In the genomic region with DNA sequence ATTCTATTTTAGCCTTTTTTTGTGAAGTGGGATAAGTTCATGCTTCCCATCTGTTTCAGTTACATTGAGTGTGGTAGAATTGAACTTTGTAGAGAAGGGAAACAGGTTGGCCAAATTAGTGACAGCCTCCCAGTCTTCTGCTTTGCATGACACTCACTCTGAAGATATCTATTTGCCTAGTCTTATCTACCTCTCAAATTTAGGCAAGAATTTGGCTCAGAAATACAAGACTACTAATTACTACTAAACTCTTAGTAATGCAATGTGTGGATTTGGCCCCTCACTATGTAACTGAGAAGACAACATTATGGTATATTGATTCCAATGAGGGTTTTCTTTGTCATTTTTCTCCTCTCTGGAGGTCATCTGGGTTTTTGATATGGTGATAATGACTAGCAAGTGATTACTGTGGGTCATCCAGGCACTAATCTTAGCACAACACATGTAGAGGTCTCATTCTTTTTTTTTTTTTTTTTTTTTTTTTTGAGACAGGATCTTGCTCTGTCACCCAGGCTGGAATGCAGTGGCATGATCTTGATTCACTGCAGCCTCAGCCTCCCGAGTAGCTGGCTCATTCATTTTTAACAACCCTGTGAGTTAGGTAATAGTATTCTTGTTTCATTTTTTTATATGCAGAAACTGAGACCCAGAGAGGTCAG, we compare ENCODE assay signal across 13 cellular contexts. TPM values are rescaled to one million over a fixed set of nuclear protein-coding genes. Genes with fewer than 3 reads are reported as not detected.
DNase-seq lines count a peak whose midpoint lies in the region; ATAC-seq and TF ChIP-seq lines count a peak whose summit lies in the region.
"Had no signal": no experiment of that assay in that cellular context is flagged by ENCODE, and none has a peak within 500 bp of the region (broad histone marks: within the 10 kb centered on the region; RNA-seq: fewer than 3 reads in every experiment).

No MANE protein-coding gene starts in this region.

- peaks cover 59% of the 10 kb centered on the region for H4K20me1 ChIP-seq in smooth muscle cell (ENCODE audit: low read depth)

- H3K4me1 Mint-ChIP-seq in activated naive CD4-positive, alpha-beta T cell treated with anti-CD3 and anti-CD28 coated beads, Interleukin-2, amount 50 U/mL, for 24 hours = peaks cover 90% of the 10 kb centered on the region
- peaks cover 88% of the 10 kb centered on the region for H3K4me1 Mint-ChIP-seq in activated naive CD4-positive, alpha-beta T cell treated with anti-CD3 and anti-CD28 coated beads, Interleukin-2, amount 10 ng/mL, durations not matched to agents 7 days and 5 days

- 0% methylated on average over 1 of the region's 1 CpG for WGBS in smooth muscle cell (ENCODE audit: low lambda C conversion rate)

- peak overlapping the region; percentile 60 for H3K27ac ChIP-seq in smooth muscle cell (ENCODE audit: low read depth)
- H3K27ac ChIP-seq: transverse colon had no signal

- ATAC-seq in HG03159 (IDR thresholded peaks at IDR 0.05; ENCODE audit: unreplicated experiment) = no peak
- ATAC-seq: natural killer cell treated with Interleukin-12 subunit alpha and Interleukin-12 subunit beta and Interleukin-15 and Interleukin-18, amount 100 ng/mL, for 72 hours had no signal

- H3K27me3 ChIP-seq in smooth muscle cell (ENCODE audit: low read depth) = no peaks in the 10 kb centered on the region
- H3K27me3 ChIP-seq: transverse colon had no signal

- H3K9me3 ChIP-seq in smooth muscle cell (replicated peaks; ENCODE audit: low read depth) = no peaks in the 10 kb centered on the region
- H3K9me3 ChIP-seq: transverse colon had no signal

- no peaks in the 10 kb centered on the region for H3K27me3 Mint-ChIP-seq in activated naive CD4-positive, alpha-beta T cell treated with anti-CD3 and anti-CD28 coated beads, Interleukin-2, amount 50 U/mL, for 24 hours
- no peaks in the 10 kb centered on the region for H3K27me3 Mint-ChIP-seq in activated naive CD4-positive, alpha-beta T cell treated with anti-CD3 and anti-CD28 coated beads, Interleukin-2, amount 10 ng/mL, durations not matched to agents 7 days and 5 days
- H3K27me3 Mint-ChIP-seq: activated T-cell treated with anti-CD3 and anti-CD28 coated beads, Interleukin-2, amount 50 U/mL, for 24 hours; natural killer cell treated with Interleukin-12 subunit alpha and Interleukin-12 subunit beta and Interleukin-15 and Interleukin-18, amount 100 ng/mL, for 72 hours had no signal

- no peak overlapping the region for H3K9ac ChIP-seq in smooth muscle cell (ENCODE audit: low read depth)

- H3K9me3 Mint-ChIP-seq in activated naive CD4-positive, alpha-beta T cell treated with anti-CD3 and anti-CD28 coated beads, Interleukin-2, amount 50 U/mL, for 24 hours = no peaks in the 10 kb centered on the region
- no peaks in the 10 kb centered on the region for H3K9me3 Mint-ChIP-seq in activated naive CD4-positive, alpha-beta T cell treated with anti-CD3 and anti-CD28 coated beads, Interleukin-2, amount 10 ng/mL, durations not matched to agents 7 days and 5 days
- H3K9me3 Mint-ChIP-seq: activated T-cell treated with anti-CD3 and anti-CD28 coated beads, Interleukin-2, amount 50 U/mL, for 24 hours; natural killer cell treated with Interleukin-12 subunit alpha and Interleukin-12 subunit beta and Interleukin-15 and Interleukin-18, amount 100 ng/mL, for 72 hours had no signal

- no peaks in the 10 kb centered on the region for H3K36me3 ChIP-seq in smooth muscle cell (ENCODE audit: low read depth)
- H3K36me3 ChIP-seq: transverse colon had no signal

- peaks cover 18% of the 10 kb centered on the region for H3K4me1 ChIP-seq in smooth muscle cell (ENCODE audit: low read depth)

- no peak overlapping the region for H3K4me3 ChIP-seq in smooth muscle cell
- H3K4me3 ChIP-seq: skin epidermis, transverse colon had no signal

- H3K27ac Mint-ChIP-seq in activated naive CD4-positive, alpha-beta T cell treated with anti-CD3 and anti-CD28 coated beads, Interleukin-2, amount 50 U/mL, for 24 hours = peak overlapping the region; percentile 6
- no peak overlapping the region for H3K27ac Mint-ChIP-seq in activated naive CD4-positive, alpha-beta T cell treated with anti-CD3 and anti-CD28 coated beads, Interleukin-2, amount 10 ng/mL, durations not matched to agents 7 days and 5 days
- H3K27ac Mint-ChIP-seq: activated T-cell treated with anti-CD3 and anti-CD28 coated beads, Interleukin-2, amount 50 U/mL, for 24 hours had no signal

- in situ Hi-C loops in SK-MEL-5 (cut with HindIII; ENCODE audit: low pct_unique_long_range_greater_than_20kb, low sequenced_read_pairs) = no loop called here

- H2AFZ ChIP-seq in smooth muscle cell (ENCODE audit: low read depth) = no peak overlapping the region

- no peak for TF ChIP-seq CTCF in smooth muscle cell (IDR thresholded peaks at IDR 0.05; ENCODE audit: borderline replicate concordance, insufficient read depth, poor library complexity, severe bottlenecking)

- peaks cover 87% of the 10 kb centered on the region for H3K79me2 ChIP-seq in smooth muscle cell (ENCODE audit: low read depth)

- peak overlapping the region; percentile 74 for H3K4me2 ChIP-seq in smooth muscle cell

- H3K36me3 Mint-ChIP-seq in activated naive CD4-positive, alpha-beta T cell treated with anti-CD3 and anti-CD28 coated beads, Interleukin-2, amount 50 U/mL, for 24 hours = no peaks in the 10 kb centered on the region
- H3K36me3 Mint-ChIP-seq in activated naive CD4-positive, alpha-beta T cell treated with anti-CD3 and anti-CD28 coated beads, Interleukin-2, amount 10 ng/mL, durations not matched to agents 7 days and 5 days = peaks cover 5% of the 10 kb centered on the region
- H3K36me3 Mint-ChIP-seq: natural killer cell treated with Interleukin-12 subunit alpha and Interleukin-12 subunit beta and Interleukin-15 and Interleukin-18, amount 100 ng/mL, for 72 hours had no signal

- no peak for DNase-seq in activated naive CD4-positive, alpha-beta T cell treated with anti-CD3 and anti-CD28 coated beads, Interleukin-2, amount 10 ng/mL, durations not matched to agents 7 days and 5 days
- peak; percentile 30 for DNase-seq in SK-MEL-5 (ENCODE audit: low read depth, low spot score)
- DNase-seq in fibroblast of gingiva (ENCODE audit: low read depth) = peak; percentile 43
- DNase-seq in smooth muscle cell (lab: John Stamatoyannopoulos, UW; ENCODE audit: unreplicated experiment) = no peak
- DNase-seq in DMS53 treated with DMSO at 0.1 percent for 48 hours (lab: John Stamatoyannopoulos, UW; ENCODE audit: unreplicated experiment) = no peak
- DNase-seq in NCI-H510A treated with DMSO at 0.1 percent for 48 hours (lab: John Stamatoyannopoulos, UW) = no peak
- DNase-seq: activated T-cell treated with anti-CD3 and anti-CD28 coated beads, Interleukin-2, amount 50 U/mL, for 24 hours; DMS53; transverse colon had no signal

- no peaks in the 10 kb centered on the region for H3F3A ChIP-seq in smooth muscle cell (ENCODE audit: low read depth)

- CTCF ChIA-PET in activated naive CD4-positive, alpha-beta T cell treated with anti-CD3 and anti-CD28 coated beads, Interleukin-2, amount 10 ng/mL, durations not matched to agents 7 days and 5 days (lab: Charles Lee) = interaction anchor here (0.7 kb wide), 1 partner anchor 809 kb away, joined by 4 read pairs; no protein-coding TSS in a partner anchor

- peak overlapping the region; percentile 15 for H3K4me3 Mint-ChIP-seq in activated naive CD4-positive, alpha-beta T cell treated with anti-CD3 and anti-CD28 coated beads, Interleukin-2, amount 50 U/mL, for 24 hours
- no peak overlapping the region for H3K4me3 Mint-ChIP-seq in activated naive CD4-positive, alpha-beta T cell treated with anti-CD3 and anti-CD28 coated beads, Interleukin-2, amount 10 ng/mL, durations not matched to agents 7 days and 5 days
- H3K4me3 Mint-ChIP-seq: activated T-cell treated with anti-CD3 and anti-CD28 coated beads, Interleukin-2, amount 50 U/mL, for 24 hours; natural killer cell treated with Interleukin-12 subunit alpha and Interleukin-12 subunit beta and Interleukin-15 and Interleukin-18, amount 100 ng/mL, for 72 hours had no signal

RNA-seq across cellular contexts. Expression of a gene that starts 6.3 kb away (rescaled TPM):
- total RNA-seq in SK-MEL-5 (2014; rRNA removed; shearing (Covaris generic)) = 28.6 and 28.9 TPM in 2 replicates
- 23.5 and 36.0 TPM in 2 replicates for polyA plus RNA-seq in SK-MEL-5 (2015; cell fraction: cytosol; rRNA removed)
- polyA plus RNA-seq in SK-MEL-5 (2015; cell fraction: nucleus; rRNA removed) = 7.9 and 9.8 TPM in 2 replicates
- 21.1 and 32.7 TPM in 2 replicates for total RNA-seq in smooth muscle cell
- polyA plus RNA-seq in smooth muscle cell = 7.8 and 8.2 TPM in 2 replicates

RNA-seq across cellular contexts. Expression of a gene that starts 49.9 kb away (rescaled TPM):
- total RNA-seq in SK-MEL-5 (2014; rRNA removed; shearing (Covaris generic)) = 13.1 and 15.0 TPM in 2 replicates
- 34.0 and 42.7 TPM in 2 replicates for polyA plus RNA-seq in SK-MEL-5 (2015; cell fraction: cytosol; rRNA removed)
- 9.5 and 25.8 TPM in 2 replicates for polyA plus RNA-seq in SK-MEL-5 (2015; cell fraction: nucleus; rRNA removed)
- 11.6 and 13.0 TPM in 2 replicates for total RNA-seq in smooth muscle cell
- 16.6 and 20.6 TPM in 2 replicates for polyA plus RNA-seq in smooth muscle cell

Comparison
In these comparisons a context has a peak if more than half of its experiments do, and no peak if none do; other contexts are left out.
1. DNase-seq: peak in SK-MEL-5 (single experiment) and fibroblast of gingiva (single experiment); none in activated naive CD4-positive, alpha-beta T cell treated with anti-CD3 and anti-CD28 coated beads, Interleukin-2, amount 10 ng/mL, durations not matched to agents 7 days and 5 days (single experiment), smooth muscle cell (single experiment), DMS53 treated with DMSO at 0.1 percent for 48 hours (single experiment) and NCI-H510A treated with DMSO at 0.1 percent for 48 hours (single experiment).